ENCODE assay signal across 29 cellular contexts in genomic region chr11:58027341-58027740, GRCh38. TPM values are rescaled to one million over a fixed set of nuclear protein-coding genes. Genes with fewer than 3 reads are reported as not detected.
DNase-seq lines count a peak whose midpoint lies in the region; TF ChIP-seq lines count a peak whose summit lies in the region.
"Had no signal": no experiment of that assay in that cellular context is flagged by ENCODE, and none has a peak within 500 bp of the region (broad histone marks: within the 10 kb centered on the region; RNA-seq: fewer than 3 reads in every experiment).

No MANE protein-coding gene starts in this region.

- H3K9ac ChIP-seq in adipocyte (ENCODE audit: low read length) (peak overlapping the region; percentile 56), SK-N-SH (no peak overlapping the region)
- H3K9ac ChIP-seq: BLaER1 treated with 17β-estradiol and CSF1 and Interleukin-3, amounts not matched to agents 10 nM and 100 nM had no signal

- no peaks in the 10 kb centered on the region for H3K27me3 Mint-ChIP-seq in MCF 10A (ENCODE audit: insufficient read depth, unreplicated experiment)
- H3K27me3 Mint-ChIP-seq: progenitor cell of endocrine pancreas had no signal

- H3F3A ChIP-seq in SK-N-SH (replicated peaks; ENCODE audit: insufficient read depth) = no peaks in the 10 kb centered on the region

- H3K27ac ChIP-seq in breast epithelium (peak overlapping the region in 1 of 2 donors; percentile 70), RWPE1 (no peak overlapping the region), SK-N-SH (ENCODE audit: low read depth in 2 of 2, low read length in 1 of 2) (no peak overlapping the region)
- H3K27ac ChIP-seq: 22Rv1; BLaER1 treated with 17β-estradiol and CSF1 and Interleukin-3, amounts not matched to agents 10 nM and 100 nM had no signal

- H4K20me1 ChIP-seq in SK-N-SH (ENCODE audit: insufficient read depth) = no peaks in the 10 kb centered on the region
- H4K20me1 ChIP-seq: BLaER1 treated with 17β-estradiol and CSF1 and Interleukin-3, amounts not matched to agents 10 nM and 100 nM had no signal

- no peaks in the 10 kb centered on the region for H3K4me1 ChIP-seq in breast epithelium
- H3K4me1 ChIP-seq in adipocyte (ENCODE audit: control insufficient read depth, insufficient read depth, low read length) = peaks cover 40% of the 10 kb centered on the region
- peaks cover 0 to 4% of the 10 kb centered on the region in 2 experiments; a peak in 1 of 4 replicates for H3K4me1 ChIP-seq in SK-N-SH (ENCODE audit: control insufficient read depth in 1 of 2, insufficient read depth in 2 of 2, low read depth in 1 of 2, low read length in 1 of 2)

- H3K9me2 ChIP-seq in SK-N-SH = no peaks in the 10 kb centered on the region

- WGBS in SK-N-SH (ENCODE audit: low lambda C conversion rate) = 5% methylated on average over 4 of the region's 4 CpGs

- no peak overlapping the region for H3K4me2 ChIP-seq in SK-N-SH
- H3K4me2 ChIP-seq: BLaER1 treated with 17β-estradiol and CSF1 and Interleukin-3, amounts not matched to agents 10 nM and 100 nM had no signal

- no TSS peak for BruUV-seq in MCF 10A (replicated peaks; lab: Mats Ljungman, UMichigan)

- TF ChIP-seq RAD21 in SK-N-SH (IDR thresholded peaks at IDR 0.05; ENCODE audit: low read length) = no peak

- no peak overlapping the region for H2AFZ ChIP-seq in SK-N-SH (ENCODE audit: low read depth)

- POLR2A ChIA-PET in MCF 10A (lab: Yijun Ruan, JAX) (no interaction called here), RWPE1 (lab: Yijun Ruan, JAX; ENCODE audit: low non-redundant PET) (no interaction called here), SK-N-SH (lab: Yijun Ruan, JAX) (no interaction called here)

- H3K27me3 ChIP-seq in breast epithelium = no peaks in the 10 kb centered on the region
- H3K27me3 ChIP-seq in adipocyte (replicated peaks; ENCODE audit: control insufficient read depth, insufficient read depth, low read length) = no peaks in the 10 kb centered on the region
- peaks cover 7% of the 10 kb centered on the region; the same call in 1 of the 2 replicates for H3K27me3 ChIP-seq in SK-N-SH (ENCODE audit: insufficient read depth)
- H3K27me3 ChIP-seq: BLaER1 treated with 17β-estradiol and CSF1 and Interleukin-3, amounts not matched to agents 10 nM and 100 nM had no signal

- CTCF ChIA-PET in MCF 10A (lab: Yijun Ruan, JAX) = interaction anchor here (0.6 to 1.0 kb wide), 2 partner anchors 407 to 486 kb away, joined by 3 read pairs; no protein-coding TSS in a partner anchor
- CTCF ChIA-PET in RWPE1 (lab: Yijun Ruan, JAX) = no interaction called here
- CTCF ChIA-PET in SK-N-SH (lab: Yijun Ruan, JAX) = no interaction called here

- no peak for TF ChIP-seq EP300 in SK-N-SH (IDR thresholded peaks at IDR 0.05; ENCODE audit: borderline replicate concordance in 1 of 2, low read depth in 1 of 2, low read length in 1 of 2)

- H3K4me3 ChIP-seq in breast epithelium = no peak overlapping the region
- no peak overlapping the region for H3K4me3 ChIP-seq in adipocyte (ENCODE audit: low read length)
- H3K4me3 ChIP-seq in fibroblast of villous mesenchyme (ENCODE audit: low read depth, low read length) = no peak overlapping the region
- H3K4me3 ChIP-seq in SK-N-SH (ENCODE audit: low read depth in 2 of 2, low read length in 1 of 2) = no peak overlapping the region
- H3K4me3 ChIP-seq: BLaER1 treated with 17β-estradiol and CSF1 and Interleukin-3, amounts not matched to agents 10 nM and 100 nM; lung had no signal

- H3K4me3 Mint-ChIP-seq in MCF 10A (ENCODE audit: unreplicated experiment) = no peak overlapping the region
- H3K4me3 Mint-ChIP-seq: activated naive CD4-positive, alpha-beta T cell treated with anti-CD3 and anti-CD28 coated beads, Interleukin-2, amount 10 ng/mL, durations not matched to agents 7 days and 5 days; central memory CD8-positive, alpha-beta T cell; stimulated activated memory B cell treated with anti-CD40 and anti-IgM and Interleukin-4, amounts not matched to agents 10 μg/mL and 1 μg/mL and 100 μg/mL, for 72 hours had no signal

- no peaks in the 10 kb centered on the region for H3K79me2 ChIP-seq in SK-N-SH (ENCODE audit: insufficient read depth)

- peaks cover 12% of the 10 kb centered on the region for H3K4me1 Mint-ChIP-seq in MCF 10A (ENCODE audit: insufficient read depth, unreplicated experiment)
- H3K4me1 Mint-ChIP-seq: activated naive CD4-positive, alpha-beta T cell treated with anti-CD3 and anti-CD28 coated beads, Interleukin-2, amount 10 ng/mL, durations not matched to agents 7 days and 5 days; central memory CD8-positive, alpha-beta T cell; stimulated activated memory B cell treated with anti-CD40 and anti-IgM and Interleukin-4, amounts not matched to agents 10 μg/mL and 1 μg/mL and 100 μg/mL, for 72 hours had no signal

- H3K36me3 ChIP-seq in breast epithelium (no peaks in the 10 kb centered on the region), adipocyte (ENCODE audit: control insufficient read depth, insufficient read depth, low read length, severe bottlenecking) (no peaks in the 10 kb centered on the region), SK-N-SH (replicated peaks in 1 of 2; ENCODE audit: control insufficient read depth in 1 of 2, insufficient read depth in 2 of 2, low read length in 1 of 2) (no peaks in the 10 kb centered on the region)
- H3K36me3 ChIP-seq: BLaER1 treated with 17β-estradiol and CSF1 and Interleukin-3, amounts not matched to agents 10 nM and 100 nM had no signal

- no peak overlapping the region for H3K27ac Mint-ChIP-seq in MCF 10A (ENCODE audit: low read depth, unreplicated experiment)
- H3K27ac Mint-ChIP-seq: activated naive CD4-positive, alpha-beta T cell treated with anti-CD3 and anti-CD28 coated beads, Interleukin-2, amount 10 ng/mL, durations not matched to agents 7 days and 5 days; progenitor cell of endocrine pancreas; stimulated activated memory B cell treated with anti-CD40 and anti-IgM and Interleukin-4, amounts not matched to agents 10 μg/mL and 1 μg/mL and 100 μg/mL, for 72 hours had no signal

- intact Hi-C loops in MCF 10A (cut with micrococcal nuclease) = no loop called here
- intact Hi-C loops in breast epithelium (cut with DNase I; ENCODE audit: low total_unique reads) = no loop called here

- TF ChIP-seq CTCF in MCF 10A (IDR thresholded peaks at IDR 0.05; ENCODE audit: unreplicated experiment) (no peak), breast epithelium (IDR thresholded peaks at IDR 0.05) (no peak), fibroblast of villous mesenchyme (IDR thresholded peaks at IDR 0.05; ENCODE audit: insufficient read depth, low read depth, low read length) (no peak), RWPE1 (conservative IDR thresholded peaks at IDR 0.05; ENCODE audit: low read depth) (no peak), SK-N-SH (IDR thresholded peaks at IDR 0.05) (no peak)

- peak; percentile 44 for DNase-seq in MCF 10A (ENCODE audit: unreplicated experiment)
- no peak for DNase-seq in breast epithelium (ENCODE audit: low spot score in 2 of 2)
- peak; percentile 5 for DNase-seq in adipocyte (ENCODE audit: low read depth)
- DNase-seq in fibroblast of villous mesenchyme (ENCODE audit: low read depth) = peak; percentile 84
- no peak for DNase-seq in activated CD4-positive, CD25-positive, alpha-beta regulatory T cell treated with anti-CD3 and anti-CD28 coated beads, Interleukin-2, amount 50 U/mL, for 72 hours
- no peak for DNase-seq in NCI-H1092 treated with DMSO at 0.1 percent for 48 hours (lab: John Stamatoyannopoulos, UW)
- no peak for DNase-seq in RWPE1 (ENCODE audit: low spot score)
- no peak for DNase-seq in SK-N-SH
- DNase-seq: activated CD4-positive, alpha-beta T cell treated with anti-CD3 and anti-CD28 coated beads for 1 hour; activated naive CD4-positive, alpha-beta T cell treated with anti-CD3 and anti-CD28 coated beads, Interleukin-2, amount 10 ng/mL, durations not matched to agents 7 days and 5 days; activated T-cell treated with anti-CD3 and anti-CD28 coated beads, Interleukin-2, amount 50 U/mL, for 48 hours; anterior cingulate cortex; Calu3; erythroblast; GOT3; NCI-H1436 treated with DMSO at 0.1 percent for 48 hours; NCI-H69; small intestine; T1000 had no signal

- TF ChIP-seq POLR2A in breast epithelium (IDR thresholded peaks at IDR 0.05) = no peak

- H3K9me3 Mint-ChIP-seq in MCF 10A (ENCODE audit: unreplicated experiment) = no peaks in the 10 kb centered on the region
- H3K9me3 Mint-ChIP-seq: activated naive CD4-positive, alpha-beta T cell treated with anti-CD3 and anti-CD28 coated beads, Interleukin-2, amount 10 ng/mL, durations not matched to agents 7 days and 5 days; central memory CD8-positive, alpha-beta T cell had no signal

- no peaks in the 10 kb centered on the region for H3K36me3 Mint-ChIP-seq in MCF 10A (ENCODE audit: insufficient read depth, unreplicated experiment)
- H3K36me3 Mint-ChIP-seq: activated naive CD4-positive, alpha-beta T cell treated with anti-CD3 and anti-CD28 coated beads, Interleukin-2, amount 10 ng/mL, durations not matched to agents 7 days and 5 days; stimulated activated memory B cell treated with anti-CD40 and anti-IgM and Interleukin-4, amounts not matched to agents 10 μg/mL and 1 μg/mL and 100 μg/mL, for 72 hours had no signal

- no peaks in the 10 kb centered on the region for H3K9me3 ChIP-seq in breast epithelium
- H3K9me3 ChIP-seq in adipocyte (ENCODE audit: control insufficient read depth, low read length) = no peaks in the 10 kb centered on the region
- no peaks in the 10 kb centered on the region for H3K9me3 ChIP-seq in SK-N-SH

TF ChIP-seq in SK-N-SH, 30 proteins besides CTCF, POLR2A, EP300 and RAD21 (continues in another document):
- TF ChIP-seq RFX5 (IDR thresholded peaks at IDR 0.05; ENCODE audit: low read length) (no peak), GATA2 (CRISPR knock-in tag; IDR thresholded peaks at IDR 0.05) (no peak), IRF3 (IDR thresholded peaks at IDR 0.05; ENCODE audit: low read depth, low read length) (no peak), FOXM1 (IDR thresholded peaks at IDR 0.05; ENCODE audit: low read depth) (no peak)

RNA-seq across cellular contexts. Expression of gene OR6Q1, which starts 3.4 kb away (rescaled TPM):
- not detected in 2 replicates for total RNA-seq in MCF 10A (2022)
- not detected for total RNA-seq in breast epithelium
- not detected in 2 replicates for total RNA-seq in fibroblast of villous mesenchyme
- not detected in 2 replicates for polyA plus RNA-seq in SK-N-SH (2012; rRNA removed)
- polyA plus RNA-seq in SK-N-SH (2012; cell fraction: cytosol; rRNA removed) = not detected in 2 replicates
- polyA plus RNA-seq in SK-N-SH (2012; cell fraction: nucleus; rRNA removed) = not detected in 2 replicates
- total RNA-seq: activated CD8-positive, alpha-beta memory T cell treated with anti-CD3 and anti-CD28 coated beads for 36 hours; Calu3; glomerular endothelial cell; kidney epithelial cell; lung; progenitor cell of endocrine pancreas had no signal
- polyA plus RNA-seq: lung, small intestine, thymus had no signal

RNA-seq across cellular contexts. Expression of gene OR9Q1, which starts 3.7 kb away (rescaled TPM):
- total RNA-seq in MCF 10A (2022) (not detected in 2 replicates), breast epithelium (not detected), fibroblast of villous mesenchyme (not detected in 2 replicates)
- not detected in 2 replicates for polyA plus RNA-seq in SK-N-SH (2012; rRNA removed)
- polyA plus RNA-seq in SK-N-SH (2012; cell fraction: cytosol; rRNA removed) = not detected in 2 replicates
- not detected in 2 replicates for polyA plus RNA-seq in SK-N-SH (2012; cell fraction: nucleus; rRNA removed)
- total RNA-seq: activated CD8-positive, alpha-beta memory T cell treated with anti-CD3 and anti-CD28 coated beads for 36 hours; Calu3; glomerular endothelial cell; kidney epithelial cell; progenitor cell of endocrine pancreas had no signal
- polyA plus RNA-seq: lung, small intestine had no signal

Comparison
In these comparisons a context has a peak if more than half of its experiments do, and no peak if none do; other contexts are left out.
1. DNase-seq: peak in MCF 10A (single experiment), adipocyte (single experiment) and fibroblast of villous mesenchyme (single experiment); none in breast epithelium (0 of 2), activated CD4-positive, CD25-positive, alpha-beta regulatory T cell treated with anti-CD3 and anti-CD28 coated beads, Interleukin-2, amount 50 U/mL, for 72 hours (single experiment), NCI-H1092 treated with DMSO at 0.1 percent for 48 hours (single experiment), RWPE1 (single experiment) and SK-N-SH (single experiment).